In the genomic region with DNA sequence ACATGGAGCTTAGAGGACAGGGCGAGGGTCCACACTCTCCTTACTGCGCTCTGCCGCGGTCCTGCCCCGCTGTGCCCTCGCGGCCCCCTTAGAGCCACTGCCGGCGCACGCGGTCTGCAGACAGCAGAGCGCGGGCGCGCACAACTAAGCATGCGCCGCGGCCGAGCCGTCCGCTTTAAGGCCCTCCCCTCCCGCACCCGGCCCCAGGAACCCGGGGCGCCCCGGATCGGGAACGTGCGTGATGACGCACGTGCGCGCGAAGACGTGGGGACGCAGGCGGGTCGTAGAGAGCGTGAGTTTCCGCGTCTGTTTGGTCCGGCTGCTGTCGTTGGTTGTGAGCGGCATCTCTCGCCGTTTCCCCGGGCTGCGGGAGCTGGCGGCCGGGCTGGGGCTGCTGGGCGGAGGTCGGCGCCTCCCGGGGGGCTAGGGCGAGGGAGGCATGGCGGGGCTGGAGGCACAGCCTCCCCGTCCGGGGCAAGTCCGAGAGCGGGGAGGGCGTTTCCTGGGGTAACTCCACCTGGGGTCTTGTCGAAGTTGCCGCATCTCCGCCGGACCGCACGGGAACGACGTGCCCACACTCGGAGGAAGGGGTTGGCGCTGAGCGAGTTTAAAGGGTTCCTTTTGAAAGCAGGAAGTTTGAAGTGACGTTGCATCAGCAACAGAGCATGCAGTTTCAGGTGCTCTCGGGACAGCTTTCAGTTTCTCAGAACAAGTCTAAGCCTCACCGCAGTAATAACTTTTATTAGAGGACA, we compare ENCODE assay signal across 7 cellular contexts. TPM values are rescaled to one million over a fixed set of nuclear protein-coding genes. Genes with fewer than 3 reads are reported as not detected.
DNase-seq lines count a peak whose midpoint lies in the region; ATAC-seq and TF ChIP-seq lines count a peak whose summit lies in the region.

A gene with protein sequence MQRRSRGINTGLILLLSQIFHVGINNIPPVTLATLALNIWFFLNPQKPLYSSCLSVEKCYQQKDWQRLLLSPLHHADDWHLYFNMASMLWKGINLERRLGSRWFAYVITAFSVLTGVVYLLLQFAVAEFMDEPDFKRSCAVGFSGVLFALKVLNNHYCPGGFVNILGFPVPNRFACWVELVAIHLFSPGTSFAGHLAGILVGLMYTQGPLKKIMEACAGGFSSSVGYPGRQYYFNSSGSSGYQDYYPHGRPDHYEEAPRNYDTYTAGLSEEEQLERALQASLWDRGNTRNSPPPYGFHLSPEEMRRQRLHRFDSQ (plus strand): TSS at position 259 of the 752 bp plus-strand sequence. CDS start 28,640 bp downstream, outside the sequence.

- H3K36me3 ChIP-seq in hepatocyte (replicated peaks; ENCODE audit: insufficient read depth, low read depth) = no peaks in the 10 kb centered on the region

- peak within 1 kb of the TSS; percentile 86 for H3K4me2 ChIP-seq in hepatocyte

- peaks cover 22% of the 10 kb centered on the region for H3K79me2 ChIP-seq in hepatocyte

- WGBS in hepatocyte (ENCODE audit: low lambda C conversion rate, missing lambda C conversion rate) = under 1% methylated on average over 73 of the region's 75 CpGs

- ATAC-seq in GM18502 (IDR thresholded peaks at IDR 0.05; ENCODE audit: poor library complexity, unreplicated experiment) = peak; percentile 82
- ATAC-seq in HG02943 (IDR thresholded peaks at IDR 0.05; ENCODE audit: low read depth, unreplicated experiment) = peak; percentile 81

- H3K9me2 ChIP-seq in hepatocyte (replicated peaks; ENCODE audit: insufficient read depth) = no peaks in the 10 kb centered on the region

- H3K27ac ChIP-seq in hepatocyte = peak within 1 kb of the TSS; percentile 98

- no peaks in the 10 kb centered on the region for H3K9me3 ChIP-seq in hepatocyte (ENCODE audit: low read depth)

- H2AFZ ChIP-seq in hepatocyte = peak within 1 kb of the TSS; percentile 82

- DNase-seq in NCI-H2029 (lab: John Stamatoyannopoulos, UW) (peak; percentile 94), T1000 (lab: John Stamatoyannopoulos, UW) (peak; percentile 64), astrocyte of the hippocampus (ENCODE audit: low read depth, low spot score) (peak; percentile 98), hepatocyte (ENCODE audit: low spot score) (peak; percentile 97), retina (peak; percentile 97)

- no peaks in the 10 kb centered on the region for H4K20me1 ChIP-seq in hepatocyte (ENCODE audit: insufficient read depth, poor library complexity, severe bottlenecking)

- H3K4me1 ChIP-seq in hepatocyte (ENCODE audit: insufficient read depth) = peaks cover 22% of the 10 kb centered on the region

- H3K4me3 ChIP-seq in hepatocyte = peak within 1 kb of the TSS; percentile 56

- TF ChIP-seq CTCF in hepatocyte (IDR thresholded peaks at IDR 0.05; ENCODE audit: poor library complexity) = no peak

- H3K27me3 ChIP-seq in hepatocyte = no peaks in the 10 kb centered on the region

RNA-seq across cellular contexts. Expression of the gene that starts here (rescaled TPM):
- 16.2 and 20.1 TPM in 2 replicates for total RNA-seq in hepatocyte
- 13.1 and 20.9 TPM in 2 replicates for polyA plus RNA-seq in hepatocyte

Comparison
In these comparisons a context has a peak if more than half of its experiments do, and no peak if none do; other contexts are left out.
1. Peak in every context shown above with its lines: DNase-seq, ATAC-seq, H3K4me3 ChIP-seq and H3K27ac ChIP-seq.